Comparison of ENCODE assay signal across 14 cellular contexts in the genomic region with DNA sequence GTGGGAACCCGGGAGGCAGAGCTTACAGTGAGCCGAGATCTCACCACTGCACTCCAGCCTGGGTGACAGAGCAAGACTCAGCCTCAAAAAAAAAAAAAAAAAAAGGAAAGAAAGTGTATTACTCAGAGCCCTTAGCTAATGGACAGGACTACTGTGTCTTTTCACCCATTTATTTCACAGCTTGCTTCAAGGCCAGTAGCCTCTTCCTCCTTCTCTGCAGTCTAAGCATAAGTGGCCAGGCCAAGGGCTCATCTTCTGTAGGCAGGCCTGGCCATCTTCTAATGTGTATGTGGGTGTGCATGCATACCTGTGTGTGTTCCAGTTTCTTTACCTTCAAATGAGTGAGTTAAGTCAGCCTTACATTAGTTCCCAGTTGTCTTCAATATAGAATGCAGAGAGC.
"Had no signal": no experiment of that assay in that cellular context is flagged by ENCODE, and none has a peak within 500 bp of the region (broad histone marks: within the 10 kb centered on the region; RNA-seq: fewer than 3 reads in every experiment).

No MANE protein-coding gene starts in this region.

- H3K36me3 Mint-ChIP-seq: immature natural killer cell, natural killer cell, neural progenitor cell had no signal

- H3K4me3 ChIP-seq: left ventricle myocardium inferior, neural progenitor cell, ovary, right atrium auricular region, tibial nerve had no signal

- H3K4me3 Mint-ChIP-seq: effector memory CD8-positive, alpha-beta T cell; immature natural killer cell; natural killer cell; neural progenitor cell had no signal

- H3K36me3 ChIP-seq: left ventricle myocardium inferior, neural progenitor cell, ovary, right atrium auricular region, tibial nerve had no signal

- DNase-seq: effector memory CD8-positive, alpha-beta T cell; foreskin keratinocyte; immature natural killer cell; left ventricle myocardium inferior; mammary epithelial cell; natural killer cell; nucleus accumbens; ovary; small intestine; stimulated activated CD4-positive, alpha-beta T cell treated with anti-CD3 and anti-CD28 coated beads, Interleukin-12 subunit alpha, Interleukin-12 subunit beta, amount 100 ng/mL, for 4 hours; stimulated activated naive CD4-positive, alpha-beta T cell had no signal

- H3K9me3 Mint-ChIP-seq: natural killer cell, neural progenitor cell had no signal

- H3K27ac Mint-ChIP-seq: immature natural killer cell, natural killer cell, neural progenitor cell had no signal

- H3K4me1 ChIP-seq: foreskin keratinocyte, left ventricle myocardium inferior, neural progenitor cell, right atrium auricular region, tibial nerve had no signal

- H3K27me3 ChIP-seq: neural progenitor cell, ovary, right atrium auricular region, tibial nerve had no signal

- H3K27ac ChIP-seq: foreskin keratinocyte, left ventricle myocardium inferior, neural progenitor cell, ovary, right atrium auricular region, tibial nerve had no signal

- H3K9me3 ChIP-seq: ovary, tibial nerve had no signal

- H3K27me3 Mint-ChIP-seq: effector memory CD8-positive, alpha-beta T cell had no signal

- ATAC-seq: effector memory CD8-positive, alpha-beta T cell; foreskin keratinocyte; natural killer cell had no signal
